8 cellular contexts compared by ENCODE assay signal in the genomic region with DNA sequence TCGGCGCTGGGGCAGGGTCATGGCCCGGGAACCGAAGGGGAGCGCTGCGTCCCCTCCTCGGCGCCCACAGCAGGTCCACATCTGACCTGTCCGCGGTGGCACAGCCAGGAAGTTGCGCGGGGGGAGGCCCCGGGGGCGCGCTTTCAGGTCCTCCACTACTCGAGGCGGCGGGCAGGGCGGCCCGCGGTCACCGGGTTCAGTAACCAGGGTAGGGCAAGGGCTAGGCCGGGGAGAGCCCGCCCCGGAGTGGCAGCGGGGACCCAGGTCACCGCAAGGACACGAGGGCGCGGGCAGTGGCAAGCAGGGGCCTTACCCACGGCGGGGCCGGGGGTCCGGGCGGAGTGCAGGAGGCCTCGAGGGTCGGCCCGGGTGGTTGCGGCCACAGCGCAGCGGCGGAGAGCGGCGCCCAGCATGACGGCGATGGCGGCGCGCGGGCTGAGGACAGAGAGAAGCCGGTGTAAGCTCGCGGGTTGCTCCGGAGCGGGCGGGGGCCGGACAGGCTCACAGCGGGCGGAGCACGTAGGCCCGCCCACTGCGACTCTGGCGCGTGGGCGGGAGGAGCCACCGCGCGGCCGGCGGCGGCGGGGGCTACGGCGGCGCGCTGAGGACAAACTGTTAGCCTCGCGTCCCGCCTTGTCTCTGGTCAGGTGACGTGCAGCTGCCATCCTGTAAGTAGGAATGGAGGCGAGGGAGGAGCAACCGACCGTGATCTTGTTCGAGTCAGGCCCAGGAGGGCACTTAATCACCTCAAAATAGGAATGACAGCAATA. TPM values are rescaled to one million over a fixed set of nuclear protein-coding genes. Genes with fewer than 3 reads are reported as not detected.
DNase-seq lines count a peak whose midpoint lies in the region; ATAC-seq and TF ChIP-seq lines count a peak whose summit lies in the region.

A gene (minus strand): TSS at position 472 of the 770 bp plus-strand sequence. CDS start 59 bp downstream, at position 413.

- H3K27ac ChIP-seq in ascending aorta (peak within 1 kb of the TSS; percentile 87 to 88), right cardiac atrium (ENCODE audit: low read length) (peak within 1 kb of the TSS; percentile 90), rectal smooth muscle tissue (ENCODE audit: low read depth, low read length) (peak within 1 kb of the TSS; percentile 93), vagina (peak within 1 kb of the TSS; percentile 89)

- peak in 1 of 2 donors; percentile 55 for TF ChIP-seq POLR2A in vagina (IDR thresholded peaks at IDR 0.05)

- H3K4me1 ChIP-seq in ascending aorta: peaks cover 8 to 24% of the 10 kb centered on the region in 2 donors
- H3K4me1 ChIP-seq in right cardiac atrium (ENCODE audit: control insufficient read depth, insufficient read depth, low read length): peaks cover 4% of the 10 kb centered on the region
- H3K4me1 ChIP-seq in rectal smooth muscle tissue (ENCODE audit: control insufficient read depth, insufficient read depth, low read length): peaks cover 3% of the 10 kb centered on the region
- H3K4me1 ChIP-seq in vagina: peaks cover 23% of the 10 kb centered on the region

- H3K27me3 Mint-ChIP-seq in T-helper 2 cell treated with Interferon-gamma antibody and Interleukin-4, amounts not matched to agents 5 μg/mL and 100 μg/mL, for 36 hours (ENCODE audit: low read depth): no peaks in the 10 kb centered on the region

- peaks cover 16% of the 10 kb centered on the region for H3K36me3 Mint-ChIP-seq in T-helper 2 cell treated with Interferon-gamma antibody and Interleukin-4, amounts not matched to agents 5 μg/mL and 100 μg/mL, for 36 hours (ENCODE audit: low read depth)

- H3K4me3 ChIP-seq in ascending aorta (peak within 1 kb of the TSS; percentile 80 to 83), right cardiac atrium (ENCODE audit: low read length) (peak within 1 kb of the TSS; percentile 70), rectal smooth muscle tissue (ENCODE audit: low read length) (peak within 1 kb of the TSS; percentile 87), vagina (peak within 1 kb of the TSS; percentile 80 to 95)

- no peaks in the 10 kb centered on the region for H3K9me3 Mint-ChIP-seq in T-helper 2 cell treated with Interferon-gamma antibody and Interleukin-4, amounts not matched to agents 5 μg/mL and 100 μg/mL, for 36 hours

- H3K36me3 ChIP-seq in ascending aorta (no peaks in the 10 kb centered on the region), rectal smooth muscle tissue (ENCODE audit: control insufficient read depth, insufficient read depth, low read length) (no peaks in the 10 kb centered on the region), vagina (no peaks in the 10 kb centered on the region)

- peak; percentile 46 for ATAC-seq in GM18508 (IDR thresholded peaks at IDR 0.05; ENCODE audit: insufficient read depth, unreplicated experiment)
- peak; percentile 81 for ATAC-seq in HG02973 (IDR thresholded peaks at IDR 0.05; ENCODE audit: unreplicated experiment)
- peak; percentile 98 to 99 for ATAC-seq in right cardiac atrium

- peaks cover 19% of the 10 kb centered on the region for H3K4me1 Mint-ChIP-seq in T-helper 2 cell treated with Interferon-gamma antibody and Interleukin-4, amounts not matched to agents 5 μg/mL and 100 μg/mL, for 36 hours (ENCODE audit: low read depth)

- peak; percentile 69 for DNase-seq in NCI-H187 treated with DMSO at 0.1 percent for 48 hours (lab: John Stamatoyannopoulos, UW)
- peak; percentile 95 for DNase-seq in T-helper 2 cell treated with Interferon-gamma antibody and Interleukin-4, amounts not matched to agents 5 μg/mL and 100 μg/mL, for 36 hours (ENCODE audit: low spot score)
- peak; percentile 87 to 97 for DNase-seq in ascending aorta (ENCODE audit: low spot score in 2 of 2)
- peak; percentile 94 to 98 (median 97) for DNase-seq in right cardiac atrium
- DNase-seq in vagina (ENCODE audit: extremely low spot score in 2 of 2): peak in 1 of 2 donors; percentile 96

- no peaks in the 10 kb centered on the region for H3K27me3 ChIP-seq in ascending aorta
- H3K27me3 ChIP-seq in right cardiac atrium (ENCODE audit: control insufficient read depth, insufficient read depth): no peaks in the 10 kb centered on the region
- no peaks in the 10 kb centered on the region for H3K27me3 ChIP-seq in rectal smooth muscle tissue (ENCODE audit: control insufficient read depth, insufficient read depth, low read length)
- no peaks in the 10 kb centered on the region for H3K27me3 ChIP-seq in vagina

- intact Hi-C loops in ascending aorta (cut with DNase I) (loop anchor here (1.0 to 5.0 kb wide), 4 partner anchors 19 to 155 kb away; a partner anchor contains a TSS), right cardiac atrium (cut with DNase I) (no loop called here), vagina (cut with DNase I) (no loop called here)

- under 1% methylated on average over 84 of the region's 84 CpGs for WGBS in right cardiac atrium

- H3K4me3 Mint-ChIP-seq in T-helper 2 cell treated with Interferon-gamma antibody and Interleukin-4, amounts not matched to agents 5 μg/mL and 100 μg/mL, for 36 hours: peak within 1 kb of the TSS; percentile 90

- TF ChIP-seq CTCF in ascending aorta (IDR thresholded peaks at IDR 0.05) (peak in 1 of 3 experiments; percentile 43), vagina (IDR thresholded peaks at IDR 0.05) (peak in 1 of 3 experiments; percentile 11)

- H3K27ac Mint-ChIP-seq in T-helper 2 cell treated with Interferon-gamma antibody and Interleukin-4, amounts not matched to agents 5 μg/mL and 100 μg/mL, for 36 hours: peak within 1 kb of the TSS; percentile 91

- no peaks in the 10 kb centered on the region for H3K9me3 ChIP-seq in ascending aorta
- no peaks in the 10 kb centered on the region for H3K9me3 ChIP-seq in right cardiac atrium (ENCODE audit: control insufficient read depth, low read length)
- H3K9me3 ChIP-seq in vagina: no peaks in the 10 kb centered on the region

- peak within 1 kb of the TSS; percentile 70 for H3K9ac ChIP-seq in rectal smooth muscle tissue (ENCODE audit: low read length)

RNA-seq across cellular contexts. Expression of the gene that starts here (rescaled TPM):
- total RNA-seq in ascending aorta (83.5 TPM), right cardiac atrium (100 to 1,000 TPM; 802 to 917 (median 853) TPM), vagina (123 TPM)
- polyA plus RNA-seq in right cardiac atrium: 2,062 TPM

Comparison
In these comparisons a context has a peak if more than half of its experiments do, and no peak if none do; other contexts are left out.
1. ATAC-seq: peak in every context shown above with its lines; median percentile 98 in right cardiac atrium; 81 in HG02973; 46 in GM18508.